Comparison of ENCODE assay signal across 19 cellular contexts in the genomic region with DNA sequence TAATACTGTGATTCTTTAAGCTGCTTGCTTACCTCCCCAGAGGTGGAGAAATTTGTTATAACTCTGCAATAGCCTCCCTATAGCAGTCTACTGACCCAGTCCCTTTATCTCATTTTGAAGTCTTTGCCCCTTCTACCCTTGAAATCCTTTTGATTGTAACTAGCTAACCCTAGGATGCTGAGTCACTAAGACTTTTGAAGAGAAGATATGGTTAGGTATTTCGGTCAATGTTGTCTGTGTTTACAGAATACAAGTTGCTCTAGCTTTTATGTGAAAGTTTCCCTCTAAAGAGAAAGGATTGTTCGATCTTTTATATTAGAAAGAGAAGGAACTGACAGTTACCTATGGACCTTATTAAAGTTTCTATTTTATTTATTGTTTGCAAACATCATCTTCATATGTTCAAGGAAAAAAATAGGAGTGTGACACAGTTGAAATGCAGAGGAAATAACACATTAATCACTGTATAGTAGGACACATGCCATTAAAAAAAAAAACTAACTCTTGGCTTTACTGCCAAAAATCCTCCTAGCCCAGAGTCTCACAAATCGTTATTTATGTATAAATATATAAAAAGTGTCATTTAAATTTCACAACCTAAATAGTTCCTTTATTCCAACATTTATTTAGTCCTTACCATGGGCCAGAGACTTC. TPM values are rescaled to one million over a fixed set of nuclear protein-coding genes. Genes with fewer than 3 reads are reported as not detected.
DNase-seq lines count a peak whose midpoint lies in the region; ATAC-seq and TF ChIP-seq lines count a peak whose summit lies in the region.
"Had no signal": no experiment of that assay in that cellular context is flagged by ENCODE, and none has a peak within 500 bp of the region (broad histone marks: within the 10 kb centered on the region; RNA-seq: fewer than 3 reads in every experiment).

No MANE protein-coding gene starts in this region.

- no peak for TF ChIP-seq EP300 in gastroesophageal sphincter (IDR thresholded peaks at IDR 0.05)
- TF ChIP-seq EP300 in sigmoid colon (IDR thresholded peaks at IDR 0.05): no peak

- POLR2A ChIA-PET in activated CD4-positive, alpha-beta T cell treated with anti-CD3 and anti-CD28 coated beads, Interleukin-2, amount 10 ng/mL, durations not matched to agents 7 days and 5 days (lab: Charles Lee): no interaction called here
- POLR2A ChIA-PET in GM10248 (lab: Yijun Ruan, JAX): no interaction called here

- H3K4me1 ChIP-seq in gastroesophageal sphincter (peaks cover 0 to 37% (median 0%) of the 10 kb centered on the region in 3 donors), sigmoid colon (peaks cover 0 to 13% (median 5%) of the 10 kb centered on the region in 4 donors)
- H3K4me1 ChIP-seq: testis had no signal

- peaks cover 2% of the 10 kb centered on the region for H3K27me3 Mint-ChIP-seq in activated CD4-positive, alpha-beta T cell treated with anti-CD3 and anti-CD28 coated beads, Interleukin-2, amount 10 ng/mL, durations not matched to agents 7 days and 5 days
- peaks cover 8% of the 10 kb centered on the region for H3K27me3 Mint-ChIP-seq in brain
- H3K27me3 Mint-ChIP-seq in nephron progenitor cell (ENCODE audit: low read depth, poor library complexity): no peaks in the 10 kb centered on the region
- H3K27me3 Mint-ChIP-seq: naive B cell had no signal

- H3K27me3 ChIP-seq in gastroesophageal sphincter (no peaks in the 10 kb centered on the region), sigmoid colon (no peaks in the 10 kb centered on the region)
- H3K27me3 ChIP-seq: ascending aorta, testis had no signal

- no peak overlapping the region for H3K27ac Mint-ChIP-seq in activated CD4-positive, alpha-beta T cell treated with anti-CD3 and anti-CD28 coated beads, Interleukin-2, amount 10 ng/mL, durations not matched to agents 7 days and 5 days
- peak overlapping the region in 2 of 5 experiments; percentile 11 to 13 for H3K27ac Mint-ChIP-seq in brain
- no peak overlapping the region for H3K27ac Mint-ChIP-seq in nephron progenitor cell

- TF ChIP-seq POLR2A in gastroesophageal sphincter (IDR thresholded peaks at IDR 0.05): no peak
- no peak for TF ChIP-seq POLR2A in sigmoid colon (IDR thresholded peaks at IDR 0.05)

- H3K4me3 ChIP-seq in gastroesophageal sphincter (no peak overlapping the region), sigmoid colon (no peak overlapping the region)
- H3K4me3 ChIP-seq: ascending aorta, testis had no signal

- 64 to 66% methylated on average over 3 of the region's 3 CpGs for WGBS in gastroesophageal sphincter (ENCODE audit: low coverage in 1 of 2), 2 donors
- 80 to 81% methylated on average over 3 of the region's 3 CpGs for WGBS in sigmoid colon, 2 donors

- ATAC-seq in gastroesophageal sphincter: no peak
- ATAC-seq: esophagus mucosa, left ventricle myocardium superior had no signal

- H3K27ac ChIP-seq in gastroesophageal sphincter (no peak overlapping the region), sigmoid colon (no peak overlapping the region)
- H3K27ac ChIP-seq: ascending aorta, testis had no signal

- no peaks in the 10 kb centered on the region for H3K9me3 ChIP-seq in gastroesophageal sphincter
- no peaks in the 10 kb centered on the region for H3K9me3 ChIP-seq in sigmoid colon
- H3K9me3 ChIP-seq: ascending aorta, testis had no signal

- H3K4me1 Mint-ChIP-seq in activated CD4-positive, alpha-beta T cell treated with anti-CD3 and anti-CD28 coated beads, Interleukin-2, amount 10 ng/mL, durations not matched to agents 7 days and 5 days: peaks cover 49% of the 10 kb centered on the region
- H3K4me1 Mint-ChIP-seq in brain (peaks cover 21% of the 10 kb centered on the region), nephron progenitor cell (peaks cover 5% of the 10 kb centered on the region)

- TF ChIP-seq CTCF in brain (conservative IDR thresholded peaks at IDR 0.05) (no peak), nephron progenitor cell (IDR thresholded peaks at IDR 0.05) (no peak), GM10248 (IDR thresholded peaks at IDR 0.05; ENCODE audit: control extremely low read depth, extremely low read depth, low read depth, missing control alignments) (no peak), gastroesophageal sphincter (IDR thresholded peaks at IDR 0.05) (no peak), sigmoid colon (IDR thresholded peaks at IDR 0.05) (no peak)

- peaks cover 45% of the 10 kb centered on the region for H3K36me3 Mint-ChIP-seq in activated CD4-positive, alpha-beta T cell treated with anti-CD3 and anti-CD28 coated beads, Interleukin-2, amount 10 ng/mL, durations not matched to agents 7 days and 5 days (ENCODE audit: low read depth)
- peaks cover 20% of the 10 kb centered on the region for H3K36me3 Mint-ChIP-seq in brain
- H3K36me3 Mint-ChIP-seq in nephron progenitor cell (ENCODE audit: low read depth): peaks cover 24% of the 10 kb centered on the region

- H3K36me3 ChIP-seq in gastroesophageal sphincter (peaks cover 0 to 35% of the 10 kb centered on the region in 2 donors), sigmoid colon (peaks cover 4 to 28% (median 6%) of the 10 kb centered on the region in 4 donors)

- no peak for DNase-seq in activated CD4-positive, alpha-beta T cell treated with anti-CD3 and anti-CD28 coated beads, Interleukin-2, amount 10 ng/mL, durations not matched to agents 7 days and 5 days
- no peak for DNase-seq in activated CD4-positive, alpha-beta T cell treated with anti-CD3 and anti-CD28 coated beads for 1 hour
- DNase-seq in M059J (ENCODE audit: low read depth) (peak; percentile 47), nephron progenitor cell (no peak), GM10248 (ENCODE audit: extremely low spot score) (no peak), sigmoid colon (no peak)
- DNase-seq: cortex of kidney, left ventricle myocardium superior, MM.1S, naive B cell, NCI-H2081 treated with DMSO at 0.1 percent for 48 hours, retina, RPMI8226, testis had no signal

- intact Hi-C loops in sigmoid colon (cut with DNase I): loop anchor here (10.0 kb wide), 1 partner anchor 524 kb away; no protein-coding TSS in a partner anchor

- CTCF ChIA-PET in activated CD4-positive, alpha-beta T cell treated with anti-CD3 and anti-CD28 coated beads, Interleukin-2, amount 10 ng/mL, durations not matched to agents 7 days and 5 days (lab: Charles Lee): interaction anchor here (0.9 to 1.4 kb wide), 3 partner anchors 8 to 177 kb away, joined by 3 to 4 read pairs (median 3); partner anchors contain the start of gene PUS3
- CTCF ChIA-PET in GM10248 (lab: Yijun Ruan, JAX): interaction anchor here (0.9 to 1.3 kb wide), 2 partner anchors 9 to 13 kb away, joined by 3 to 8 read pairs; partner anchors contain the start of gene DDX25

- H3K9me3 Mint-ChIP-seq in activated CD4-positive, alpha-beta T cell treated with anti-CD3 and anti-CD28 coated beads, Interleukin-2, amount 10 ng/mL, durations not matched to agents 7 days and 5 days: no peaks in the 10 kb centered on the region
- H3K9me3 Mint-ChIP-seq in brain (peaks cover 0 to 13% (median 4%) of the 10 kb centered on the region in 5 experiments), nephron progenitor cell (peaks cover 17% of the 10 kb centered on the region)

- H3K4me3 Mint-ChIP-seq in activated CD4-positive, alpha-beta T cell treated with anti-CD3 and anti-CD28 coated beads, Interleukin-2, amount 10 ng/mL, durations not matched to agents 7 days and 5 days: peak overlapping the region; percentile 23
- peak overlapping the region; percentile 3 to 44 (median 41) for H3K4me3 Mint-ChIP-seq in brain
- peak overlapping the region; percentile 33 for H3K4me3 Mint-ChIP-seq in nephron progenitor cell

RNA-seq across cellular contexts. Expression of gene HYLS1, which starts 3.1 kb away (rescaled TPM):
- total RNA-seq in activated CD4-positive, alpha-beta T cell treated with anti-CD3 and anti-CD28 coated beads, Interleukin-2, amount 10 ng/mL, durations not matched to agents 7 days and 5 days: 10 to 100 TPM; 17.4 to 21.2 TPM
- total RNA-seq in M059J (2014; rRNA removed; shearing (Covaris generic)): 7.1 and 7.7 TPM in 2 replicates
- 15.3 TPM for polyA plus RNA-seq in brain (ENCODE audit: insufficient read depth, low read depth, low replicate concordance)
- 1 to 10 TPM; 4.2 to 9.8 (median 6.4) TPM for total RNA-seq in gastroesophageal sphincter
- 1 to 10 TPM; 6.1 to 8.7 (median 6.9) TPM for total RNA-seq in sigmoid colon
- polyA plus RNA-seq in sigmoid colon: 1 to 10 TPM; 3.0 to 4.6 (median 3.6) TPM

RNA-seq across cellular contexts. Expression of gene PUS3, which starts 12.4 kb away (rescaled TPM):
- 10 to 100 TPM in 1 of 2 experiments, 1 to 10 TPM in 1; 8.9 to 12.1 TPM for total RNA-seq in activated CD4-positive, alpha-beta T cell treated with anti-CD3 and anti-CD28 coated beads, Interleukin-2, amount 10 ng/mL, durations not matched to agents 7 days and 5 days
- 18.6 and 30.0 TPM in 2 replicates for total RNA-seq in M059J (2014; rRNA removed; shearing (Covaris generic))
- polyA plus RNA-seq in brain (ENCODE audit: insufficient read depth, low read depth, low replicate concordance): 11.7 TPM
- 10 to 100 TPM in 1 of 4 donors, 1 to 10 TPM in 3; 7.8 to 15.9 (median 9.1) TPM for total RNA-seq in gastroesophageal sphincter
- 10 to 100 TPM in 3 of 4 donors, 1 to 10 TPM in 1; 6.4 to 21.6 (median 11.9) TPM for total RNA-seq in sigmoid colon
- 1 to 10 TPM; 7.6 to 9.2 (median 7.8) TPM for polyA plus RNA-seq in sigmoid colon

RNA-seq across cellular contexts. Expression of gene DDX25, which starts 13.7 kb away (rescaled TPM):
- total RNA-seq in activated CD4-positive, alpha-beta T cell treated with anti-CD3 and anti-CD28 coated beads, Interleukin-2, amount 10 ng/mL, durations not matched to agents 7 days and 5 days: under 1 TPM in 1 of 2 experiments, not detected in 1; 0.12 TPM
- total RNA-seq in M059J (2014; rRNA removed; shearing (Covaris generic)): not detected in 2 replicates
- 17.7 TPM for polyA plus RNA-seq in brain (ENCODE audit: insufficient read depth, low read depth, low replicate concordance)
- under 1 TPM in 1 of 4 donors, not detected in 3; 0.08 TPM for total RNA-seq in gastroesophageal sphincter
- 1 to 10 TPM in 1 of 4 donors, under 1 TPM in 3; 0.14 to 1.7 (median 0.44) TPM for total RNA-seq in sigmoid colon
- polyA plus RNA-seq in sigmoid colon: under 1 TPM in 2 of 3 donors, not detected in 1; 0.23 to 0.60 TPM
- total RNA-seq: ascending aorta, esophagus mucosa, HT1080, left ventricle myocardium superior had no signal

RNA-seq across cellular contexts. Expression of gene VSIG10L2, which starts 55.3 kb away (rescaled TPM):
- not detected for total RNA-seq in activated CD4-positive, alpha-beta T cell treated with anti-CD3 and anti-CD28 coated beads, Interleukin-2, amount 10 ng/mL, durations not matched to agents 7 days and 5 days
- not detected in 2 replicates for total RNA-seq in M059J (2014; rRNA removed; shearing (Covaris generic))
- polyA plus RNA-seq in brain (ENCODE audit: insufficient read depth, low read depth, low replicate concordance): not detected
- total RNA-seq in gastroesophageal sphincter: not detected
- under 1 TPM in 1 of 4 donors, not detected in 3; 0.68 TPM for total RNA-seq in sigmoid colon
- not detected for polyA plus RNA-seq in sigmoid colon
- total RNA-seq: ascending aorta, esophagus mucosa, HT1080, left ventricle myocardium superior, testis had no signal

RNA-seq across cellular contexts. Expression of gene PATE4, which starts 57.5 kb away (rescaled TPM):
- total RNA-seq in activated CD4-positive, alpha-beta T cell treated with anti-CD3 and anti-CD28 coated beads, Interleukin-2, amount 10 ng/mL, durations not matched to agents 7 days and 5 days: not detected
- total RNA-seq in M059J (2014; rRNA removed; shearing (Covaris generic)): not detected in 2 replicates
- polyA plus RNA-seq in brain (ENCODE audit: insufficient read depth, low read depth, low replicate concordance) (not detected), sigmoid colon (not detected)
- total RNA-seq in gastroesophageal sphincter (not detected), sigmoid colon (not detected)
- total RNA-seq: ascending aorta, esophagus mucosa, HT1080, left ventricle myocardium superior had no signal
